ENCODE assay signal across 17 cellular contexts in the genomic region with DNA sequence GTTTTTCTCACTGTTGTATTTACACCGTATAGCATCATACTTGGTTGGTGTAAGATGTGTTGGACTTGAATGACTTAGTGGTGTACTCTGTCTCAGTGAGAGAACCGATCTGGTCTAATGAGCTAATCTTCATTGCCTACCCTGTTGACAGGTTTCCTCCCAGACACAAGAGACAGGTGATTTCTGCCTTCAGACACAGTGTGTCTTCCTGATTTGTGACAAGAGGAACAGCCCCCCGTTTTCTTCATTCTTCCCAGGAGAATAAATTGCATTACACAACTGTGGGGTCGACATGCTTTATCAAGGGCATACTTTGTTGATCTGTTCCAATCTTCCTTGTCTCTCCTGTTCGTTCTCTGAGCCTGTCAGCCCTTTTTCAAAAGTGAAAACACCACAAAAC.
A peak's percentile ranks its signal among the peaks of the same experiment; 100 is the strongest.
DNase-seq lines count a peak whose midpoint lies in the region; ATAC-seq and TF ChIP-seq lines count a peak whose summit lies in the region.
"Had no signal": no experiment of that assay in that cellular context is flagged by ENCODE, and none has a peak within 500 bp of the region (broad histone marks: within the 10 kb centered on the region; RNA-seq: fewer than 3 reads in every experiment).

No MANE protein-coding gene starts in this region.

- H2AFZ ChIP-seq in neural progenitor cell (replicated peaks) = no peak overlapping the region

- no peak overlapping the region for H3K4me2 ChIP-seq in neural progenitor cell
- H3K4me2 ChIP-seq: A549, BLaER1 had no signal

- POLR2A ChIA-PET in A673 (lab: Charles Lee; ENCODE audit: low non-redundant PET) = interaction anchor here (0.5 to 0.7 kb wide), 2 partner anchors 13 to 1097 kb away, joined by 3 read pairs; no protein-coding TSS in a partner anchor
- POLR2A ChIA-PET in CD8-positive, alpha-beta memory T cell (lab: Charles Lee) = no interaction called here

- CTCF ChIA-PET in A673 (lab: Charles Lee) = no interaction called here
- CTCF ChIA-PET in CD8-positive, alpha-beta memory T cell (lab: Charles Lee) = no interaction called here

- H3K4me1 ChIP-seq in A673 (ENCODE audit: insufficient read depth, low read length, poor library complexity, severe bottlenecking) = peaks cover 15% of the 10 kb centered on the region
- H3K4me1 ChIP-seq in endocrine pancreas (ENCODE audit: control insufficient read depth, insufficient read depth, low read length) = no peaks in the 10 kb centered on the region
- H3K4me1 ChIP-seq in neural progenitor cell = no peaks in the 10 kb centered on the region
- no peaks in the 10 kb centered on the region for H3K4me1 ChIP-seq in lower lobe of right lung
- H3K4me1 ChIP-seq in CD8-positive, alpha-beta memory T cell (ENCODE audit: insufficient read depth, low read length) = no peaks in the 10 kb centered on the region
- H3K4me1 ChIP-seq: A549, BLaER1 had no signal

- H3K4me3 Mint-ChIP-seq in neural progenitor cell = no peak overlapping the region
- H3K4me3 Mint-ChIP-seq in CD8-positive, alpha-beta memory T cell = no peak overlapping the region
- H3K4me3 Mint-ChIP-seq: CD14-positive monocyte; CD4-positive, alpha-beta memory T cell; H9; IgD-negative memory B cell had no signal

- H3K9me3 Mint-ChIP-seq in neural progenitor cell = peaks cover 9% of the 10 kb centered on the region
- H3K9me3 Mint-ChIP-seq in CD8-positive, alpha-beta memory T cell = peaks cover 0 to 8% (median 4%) of the 10 kb centered on the region in 5 donors

- no peaks in the 10 kb centered on the region for H3K36me3 Mint-ChIP-seq in neural progenitor cell
- H3K36me3 Mint-ChIP-seq in CD8-positive, alpha-beta memory T cell = no peaks in the 10 kb centered on the region
- H3K36me3 Mint-ChIP-seq: CD14-positive monocyte; CD4-positive, alpha-beta memory T cell; IgD-negative memory B cell had no signal

- H3K9me3 ChIP-seq in A673 (ENCODE audit: low read depth, low read length, poor library complexity, severe bottlenecking) (no peaks in the 10 kb centered on the region), endocrine pancreas (ENCODE audit: control insufficient read depth, low read length) (no peaks in the 10 kb centered on the region), neural progenitor cell (ENCODE audit: low read depth) (no peaks in the 10 kb centered on the region), lower lobe of right lung (no peaks in the 10 kb centered on the region)
- H3K9me3 ChIP-seq in CD8-positive, alpha-beta memory T cell (ENCODE audit: low read length) = no peaks in the 10 kb centered on the region
- H3K9me3 ChIP-seq: A549, BLaER1 had no signal

- no peak overlapping the region for H3K9ac ChIP-seq in endocrine pancreas (ENCODE audit: control insufficient read depth, insufficient read depth, low read length)
- H3K9ac ChIP-seq in neural progenitor cell = no peak overlapping the region
- H3K9ac ChIP-seq: BLaER1 had no signal

- BruUV-seq in A673 (replicated peaks; lab: Mats Ljungman, UMichigan) = no TSS peak

- no peaks in the 10 kb centered on the region for H3K4me1 Mint-ChIP-seq in neural progenitor cell
- no peaks in the 10 kb centered on the region for H3K4me1 Mint-ChIP-seq in CD8-positive, alpha-beta memory T cell
- H3K4me1 Mint-ChIP-seq: CD14-positive monocyte; CD4-positive, alpha-beta memory T cell; H9; IgD-negative memory B cell had no signal

- H3K27me3 ChIP-seq in A673 (replicated peaks; ENCODE audit: insufficient read depth, low read depth, low read length, poor library complexity) = no peaks in the 10 kb centered on the region
- H3K27me3 ChIP-seq in endocrine pancreas (ENCODE audit: control insufficient read depth, insufficient read depth, low read length) = no peaks in the 10 kb centered on the region
- no peaks in the 10 kb centered on the region for H3K27me3 ChIP-seq in neural progenitor cell
- no peaks in the 10 kb centered on the region for H3K27me3 ChIP-seq in lower lobe of right lung (ENCODE audit: low read depth)
- H3K27me3 ChIP-seq in CD8-positive, alpha-beta memory T cell (ENCODE audit: insufficient read depth, low read length, poor library complexity, severe bottlenecking) = no peaks in the 10 kb centered on the region
- H3K27me3 ChIP-seq: BLaER1 had no signal

- intact Hi-C loops in A673 (cut with micrococcal nuclease; ENCODE audit: unreplicated experiment) (no loop called here), lower lobe of right lung (cut with DNase I) (no loop called here)

- peak overlapping the region; percentile 7 for H3K4me3 ChIP-seq in A673 (ENCODE audit: low read depth, low read length, poor library complexity, severe bottlenecking)
- peak overlapping the region; percentile 6 for H3K4me3 ChIP-seq in endocrine pancreas (ENCODE audit: control insufficient read depth, insufficient read depth, low read length)
- no peak overlapping the region for H3K4me3 ChIP-seq in neural progenitor cell
- H3K4me3 ChIP-seq in lower lobe of right lung = no peak overlapping the region
- H3K4me3 ChIP-seq in CD8-positive, alpha-beta memory T cell (ENCODE audit: low read length) = no peak overlapping the region
- H3K4me3 ChIP-seq: A549, BLaER1 had no signal

- no peak for ATAC-seq in lower lobe of right lung
- ATAC-seq: A549, HepG2 had no signal

- peak overlapping the region; percentile 13 for H3K27ac Mint-ChIP-seq in neural progenitor cell
- no peak overlapping the region for H3K27ac Mint-ChIP-seq in CD8-positive, alpha-beta memory T cell
- H3K27ac Mint-ChIP-seq: CD14-positive monocyte; CD4-positive, alpha-beta memory T cell; H9; IgD-negative memory B cell had no signal

- H3K79me2 ChIP-seq in neural progenitor cell (ENCODE audit: low read depth) = no peaks in the 10 kb centered on the region

- H3F3A ChIP-seq in neural progenitor cell (ENCODE audit: low read depth) = no peaks in the 10 kb centered on the region

- DNase-seq in A673 (ENCODE audit: low spot score) = peak; percentile 23
- DNase-seq in NCI-H69 (lab: John Stamatoyannopoulos, UW) = peak; percentile 65
- DNase-seq in neural progenitor cell (ENCODE audit: low spot score) = no peak
- no peak for DNase-seq in lower lobe of right lung
- no peak for DNase-seq in CD8-positive, alpha-beta memory T cell
- no peak for DNase-seq in stimulated activated CD4-positive, alpha-beta T cell treated with anti-CD3 and anti-CD28 coated beads, Interleukin-1b, Interleukin-23, amount 100 ng/mL, for 48 hours
- DNase-seq: Calu3; CD4-positive, alpha-beta memory T cell; GOT3; H9 had no signal

- H4K20me1 ChIP-seq in neural progenitor cell (ENCODE audit: low read depth) = no peaks in the 10 kb centered on the region
- H4K20me1 ChIP-seq: BLaER1 had no signal

- H3K36me3 ChIP-seq in A673 (ENCODE audit: insufficient read depth, low read length, poor library complexity, severe bottlenecking) (no peaks in the 10 kb centered on the region), endocrine pancreas (ENCODE audit: control insufficient read depth, insufficient read depth, low read length) (no peaks in the 10 kb centered on the region), neural progenitor cell (no peaks in the 10 kb centered on the region), lower lobe of right lung (no peaks in the 10 kb centered on the region)
- no peaks in the 10 kb centered on the region for H3K36me3 ChIP-seq in CD8-positive, alpha-beta memory T cell (ENCODE audit: insufficient read depth, low read length)
- H3K36me3 ChIP-seq: BLaER1 had no signal

- peaks cover 8% of the 10 kb centered on the region for H3K27me3 Mint-ChIP-seq in neural progenitor cell (ENCODE audit: insufficient read depth, low read depth)
- H3K27me3 Mint-ChIP-seq in CD8-positive, alpha-beta memory T cell = peaks cover 0 to 1% of the 10 kb centered on the region in 2 donors
- H3K27me3 Mint-ChIP-seq: CD4-positive, alpha-beta memory T cell; IgD-negative memory B cell had no signal

- H3K27ac ChIP-seq in A673 (ENCODE audit: low read depth, low read length, poor library complexity, severe bottlenecking) (no peak overlapping the region), neural progenitor cell (no peak overlapping the region), lower lobe of right lung (no peak overlapping the region)
- H3K27ac ChIP-seq in CD8-positive, alpha-beta memory T cell (ENCODE audit: low read depth, low read length) = no peak overlapping the region
- H3K27ac ChIP-seq: 22Rv1, A549, BLaER1 had no signal

- TF ChIP-seq CTCF in A673 (conservative IDR thresholded peaks at IDR 0.05; ENCODE audit: low read depth, low read length) (no peak), neural progenitor cell (IDR thresholded peaks at IDR 0.05) (no peak), lower lobe of right lung (IDR thresholded peaks at IDR 0.05) (no peak)

Comparison
In these comparisons a context has a peak if more than half of its experiments do, and no peak if none do; other contexts are left out.
1. DNase-seq: peak in A673 (single experiment) and NCI-H69 (single experiment); none in neural progenitor cell (single experiment), lower lobe of right lung (single experiment), CD8-positive, alpha-beta memory T cell (0 of 5) and stimulated activated CD4-positive, alpha-beta T cell treated with anti-CD3 and anti-CD28 coated beads, Interleukin-1b, Interleukin-23, amount 100 ng/mL, for 48 hours (single experiment).
2. H3K4me3 ChIP-seq: peak in A673 (single experiment) and endocrine pancreas (single experiment); none in neural progenitor cell (single experiment), lower lobe of right lung (single experiment) and CD8-positive, alpha-beta memory T cell (single experiment).